In genomic region chr10:14564268-14564744, GRCh38 we compare ENCODE assay signal across 10 cellular contexts.
DNase-seq lines count a peak whose midpoint lies in the region; ATAC-seq, FAIRE-seq and TF ChIP-seq lines count a peak whose summit lies in the region.
"Had no signal": no experiment of that assay in that cellular context is flagged by ENCODE, and none has a peak within 500 bp of the region (broad histone marks: within the 10 kb centered on the region; RNA-seq: fewer than 3 reads in every experiment).

No MANE protein-coding gene starts in this region.

- peak overlapping the region; percentile 73 for H3K4me3 Mint-ChIP-seq in activated T-cell treated with anti-CD3 and anti-CD28 coated beads, Interleukin-2, amount 50 U/mL, for 24 hours
- H3K4me3 Mint-ChIP-seq in stimulated activated naive CD8-positive, alpha-beta T cell treated with anti-CD3 and anti-CD28 coated beads, Interleukin-15, Interleukin-2, amounts not matched to agents 100 ng/mL and 50 ng/mL, for 24 hours, result peak overlapping the region; percentile 83

- peaks cover 93% of the 10 kb centered on the region for H3K79me2 ChIP-seq in Karpas-422 (ENCODE audit: low read length)

- no peaks in the 10 kb centered on the region for H3K27me3 Mint-ChIP-seq in activated T-cell treated with anti-CD3 and anti-CD28 coated beads, Interleukin-2, amount 50 U/mL, for 24 hours
- H3K27me3 Mint-ChIP-seq in stimulated activated naive CD8-positive, alpha-beta T cell treated with anti-CD3 and anti-CD28 coated beads, Interleukin-15, Interleukin-2, amounts not matched to agents 100 ng/mL and 50 ng/mL, for 24 hours, result no peaks in the 10 kb centered on the region
- H3K27me3 Mint-ChIP-seq: progenitor cell of endocrine pancreas had no signal

- peaks cover 48% of the 10 kb centered on the region for H3K4me1 ChIP-seq in Karpas-422 (ENCODE audit: low read length)

- H3K27ac Mint-ChIP-seq in activated T-cell treated with anti-CD3 and anti-CD28 coated beads, Interleukin-2, amount 50 U/mL, for 24 hours, result peak overlapping the region; percentile 94
- peak overlapping the region; percentile 97 for H3K27ac Mint-ChIP-seq in stimulated activated naive CD8-positive, alpha-beta T cell treated with anti-CD3 and anti-CD28 coated beads, Interleukin-15, Interleukin-2, amounts not matched to agents 100 ng/mL and 50 ng/mL, for 24 hours
- H3K27ac Mint-ChIP-seq: progenitor cell of endocrine pancreas had no signal

- no peaks in the 10 kb centered on the region for H4K20me1 ChIP-seq in Karpas-422 (ENCODE audit: insufficient read depth, low read depth, low read length)

- peaks cover 91% of the 10 kb centered on the region for H3K4me1 Mint-ChIP-seq in activated T-cell treated with anti-CD3 and anti-CD28 coated beads, Interleukin-2, amount 50 U/mL, for 24 hours (ENCODE audit: low read depth)
- H3K4me1 Mint-ChIP-seq in stimulated activated naive CD8-positive, alpha-beta T cell treated with anti-CD3 and anti-CD28 coated beads, Interleukin-15, Interleukin-2, amounts not matched to agents 100 ng/mL and 50 ng/mL, for 24 hours (ENCODE audit: low read depth), result peaks cover 97% of the 10 kb centered on the region

- no peaks in the 10 kb centered on the region for H3K9me3 ChIP-seq in Karpas-422 (ENCODE audit: low read length)

- peak overlapping the region; percentile 66 for H3K4me2 ChIP-seq in Karpas-422 (ENCODE audit: low read depth, low read length, poor library complexity, severe bottlenecking)

- no peaks in the 10 kb centered on the region for H3K9me3 Mint-ChIP-seq in activated T-cell treated with anti-CD3 and anti-CD28 coated beads, Interleukin-2, amount 50 U/mL, for 24 hours
- no peaks in the 10 kb centered on the region for H3K9me3 Mint-ChIP-seq in stimulated activated naive CD8-positive, alpha-beta T cell treated with anti-CD3 and anti-CD28 coated beads, Interleukin-15, Interleukin-2, amounts not matched to agents 100 ng/mL and 50 ng/mL, for 24 hours

- H3K9ac ChIP-seq in Karpas-422 (ENCODE audit: low read length), result peak overlapping the region; percentile 49

- no peaks in the 10 kb centered on the region for H3K27me3 ChIP-seq in Karpas-422 (ENCODE audit: low read length)
- no peaks in the 10 kb centered on the region for H3K27me3 ChIP-seq in bronchial epithelial cell (ENCODE audit: control insufficient read depth, insufficient read depth, low read length)

- H2AFZ ChIP-seq in Karpas-422 (ENCODE audit: low read length), result no peak overlapping the region

- H3K36me3 ChIP-seq in Karpas-422 (ENCODE audit: insufficient read depth, low read length) (no peaks in the 10 kb centered on the region), bronchial epithelial cell (ENCODE audit: control insufficient read depth, insufficient read depth, low read length) (peaks cover 2% of the 10 kb centered on the region)

- H3K36me3 Mint-ChIP-seq in activated T-cell treated with anti-CD3 and anti-CD28 coated beads, Interleukin-2, amount 50 U/mL, for 24 hours (ENCODE audit: low read depth), result peaks cover 52% of the 10 kb centered on the region
- H3K36me3 Mint-ChIP-seq in stimulated activated naive CD8-positive, alpha-beta T cell treated with anti-CD3 and anti-CD28 coated beads, Interleukin-15, Interleukin-2, amounts not matched to agents 100 ng/mL and 50 ng/mL, for 24 hours (ENCODE audit: low read depth), result peaks cover 36% of the 10 kb centered on the region

- H3K4me3 ChIP-seq in Karpas-422 (ENCODE audit: low read length) (peak overlapping the region; percentile 46), bronchial epithelial cell (ENCODE audit: low read depth, low read length) (no peak overlapping the region)

- peak overlapping the region; percentile 91 for H3K27ac ChIP-seq in Karpas-422 (ENCODE audit: low read length)

- DNase-seq in activated T-cell treated with anti-CD3 and anti-CD28 coated beads, Interleukin-2, amount 50 U/mL, for 24 hours, result no peak
- no peak for DNase-seq in activated T-cell treated with anti-CD3 and anti-CD28 coated beads, Interleukin-2, amount 50 U/mL, for 48 hours
- DNase-seq in Karpas-422, result peak; percentile 78
- DNase-seq in bronchial epithelial cell (ENCODE audit: low read depth), result peak; percentile 49
- DNase-seq in EL, result no peak
- no peak for DNase-seq in HUDEP-2 (lab: John Stamatoyannopoulos, UW; ENCODE audit: unreplicated experiment in 76 of 76)
- DNase-seq: NK-92 treated with Interleukin-12 subunit alpha and Interleukin-12 subunit beta, amount 100 ng/mL, for 24 hours had no signal

- FAIRE-seq in bronchial epithelial cell (lab: Jason Lieb, UNC), result no peak

- TF ChIP-seq CTCF in bronchial epithelial cell (IDR thresholded peaks at IDR 0.05; ENCODE audit: insufficient read depth, low read length, severe bottlenecking), result no peak

- ATAC-seq in HG02885 (IDR thresholded peaks at IDR 0.05; ENCODE audit: poor library complexity, unreplicated experiment), result no peak

- H3K9me2 ChIP-seq in Karpas-422 (replicated peaks; ENCODE audit: insufficient read depth, low read length), result no peaks in the 10 kb centered on the region

Comparison
In these comparisons a context has a peak if more than half of its experiments do, and no peak if none do; other contexts are left out.
1. DNase-seq: peak in Karpas-422 (single experiment) and bronchial epithelial cell (single experiment); none in activated T-cell treated with anti-CD3 and anti-CD28 coated beads, Interleukin-2, amount 50 U/mL, for 24 hours (single experiment), activated T-cell treated with anti-CD3 and anti-CD28 coated beads, Interleukin-2, amount 50 U/mL, for 48 hours (0 of 2), EL (single experiment) and HUDEP-2 (0 of 76).